In the genomic region with DNA sequence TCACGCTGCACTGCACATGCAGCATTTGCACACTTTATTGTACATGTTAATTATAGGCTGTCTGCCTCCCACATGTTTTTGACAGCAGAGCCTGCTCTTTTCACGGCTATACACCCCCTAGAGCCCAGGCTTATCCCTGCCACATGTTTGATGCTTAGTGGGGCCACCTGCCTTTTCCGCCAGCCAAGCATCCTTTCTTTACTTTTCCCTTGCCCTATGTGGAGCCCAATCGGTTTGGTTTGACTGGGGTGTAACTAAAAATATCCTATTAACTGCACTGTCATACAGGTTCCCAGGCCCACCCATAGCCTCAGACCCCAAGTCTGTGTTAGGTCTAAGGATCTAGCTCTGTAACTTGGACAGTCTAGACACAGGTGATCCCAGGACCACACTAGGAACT, we compare ENCODE assay signal across 19 cellular contexts. TPM values are rescaled to one million over a fixed set of nuclear protein-coding genes. Genes with fewer than 3 reads are reported as not detected.
DNase-seq lines count a peak whose midpoint lies in the region; TF ChIP-seq lines count a peak whose summit lies in the region.
"Had no signal": no experiment of that assay in that cellular context is flagged by ENCODE, and none has a peak within 500 bp of the region (broad histone marks: within the 10 kb centered on the region; RNA-seq: fewer than 3 reads in every experiment).

No MANE protein-coding gene starts in this region.

- peak; percentile 28 for DNase-seq in activated CD8-positive, alpha-beta memory T cell treated with anti-CD3 and anti-CD28 coated beads for 24 hours
- no peak for DNase-seq in activated CD8-positive, alpha-beta memory T cell treated with anti-CD3 and anti-CD28 coated beads, Interleukin-2, amount 50 U/mL, for 4 hours
- DNase-seq in WERI-Rb-1 (no peak), ecto neural progenitor cell (ENCODE audit: low spot score) (peak; percentile 26), testis (peak; percentile 3), OCI-M1 (lab: John Stamatoyannopoulos, UW) (no peak)
- DNase-seq in stimulated activated CD4-positive, alpha-beta T cell treated with anti-CD3 and anti-CD28 coated beads, Interleukin-15, amount 100 ng/mL, for 24 hours, result no peak
- no peak for DNase-seq in activated CD4-positive, alpha-beta T cell treated with anti-CD3 and anti-CD28 coated beads for 1 hour
- DNase-seq: AML-193; CD4-positive, alpha-beta memory T cell; DMS153; DMS79; GF-D8; GOT3; H7; HFFc6 had no signal

- intact Hi-C loops in testis (cut with DNase I; ENCODE audit: low total_unique reads), result no loop called here

- no peak overlapping the region for H3K27ac ChIP-seq in WERI-Rb-1
- no peak overlapping the region for H3K27ac ChIP-seq in testis
- H3K27ac ChIP-seq: 22Rv1, A549, BLaER1 had no signal

- TF ChIP-seq POLR2A in testis (IDR thresholded peaks at IDR 0.05), result no peak

- H3K4me3 ChIP-seq in WERI-Rb-1 (ENCODE audit: low read depth, low read length) (no peak overlapping the region), testis (no peak overlapping the region)
- H3K4me3 ChIP-seq: A549, BLaER1 had no signal

- H3K9me3 ChIP-seq in WERI-Rb-1 (ENCODE audit: severe bottlenecking), result no peaks in the 10 kb centered on the region
- no peaks in the 10 kb centered on the region for H3K9me3 ChIP-seq in testis
- H3K9me3 ChIP-seq: A549, BLaER1 had no signal

- WGBS in testis, 2 donors, result 75 to 77% methylated on average over 4 of the region's 4 CpGs

- TF ChIP-seq CTCF in WERI-Rb-1 (IDR thresholded peaks at IDR 0.05; ENCODE audit: low read depth, low read length) (0 out of 2 replicates have a peak, but pooled peaks have one; percentile 10), testis (IDR thresholded peaks at IDR 0.05) (no peak)

- no peaks in the 10 kb centered on the region for H3K36me3 ChIP-seq in WERI-Rb-1
- no peaks in the 10 kb centered on the region for H3K36me3 ChIP-seq in testis (ENCODE audit: low read depth, missing control alignments)
- H3K36me3 ChIP-seq: BLaER1 had no signal

- H3K4me1 ChIP-seq in testis, result no peaks in the 10 kb centered on the region
- H3K4me1 ChIP-seq: A549, BLaER1 had no signal

- H3K27me3 ChIP-seq in WERI-Rb-1 (ENCODE audit: insufficient read depth, low read depth, severe bottlenecking) (no peaks in the 10 kb centered on the region), testis (no peaks in the 10 kb centered on the region)
- H3K27me3 ChIP-seq: BLaER1 had no signal

RNA-seq across cellular contexts. Expression of gene S1PR3, which starts 18.9 kb away (rescaled TPM):
- 1 to 10 TPM; 4.5 to 7.2 TPM for total RNA-seq in testis
- polyA plus RNA-seq in testis (ENCODE audit: insufficient read depth, low read depth, low replicate concordance), result 7.0 TPM
- total RNA-seq: CD4-positive, alpha-beta memory T cell had no signal
- polyA plus RNA-seq: CD4-positive, alpha-beta memory T cell had no signal

Comparison
In these comparisons a context has a peak if more than half of its experiments do, and no peak if none do; other contexts are left out.
1. DNase-seq: peak in activated CD8-positive, alpha-beta memory T cell treated with anti-CD3 and anti-CD28 coated beads for 24 hours (single experiment), ecto neural progenitor cell (single experiment) and testis (single experiment); none in activated CD8-positive, alpha-beta memory T cell treated with anti-CD3 and anti-CD28 coated beads, Interleukin-2, amount 50 U/mL, for 4 hours (single experiment), WERI-Rb-1 (single experiment), OCI-M1 (single experiment), stimulated activated CD4-positive, alpha-beta T cell treated with anti-CD3 and anti-CD28 coated beads, Interleukin-15, amount 100 ng/mL, for 24 hours (single experiment) and activated CD4-positive, alpha-beta T cell treated with anti-CD3 and anti-CD28 coated beads for 1 hour (single experiment).